9 cellular contexts compared by ENCODE assay signal in the genomic region with DNA sequence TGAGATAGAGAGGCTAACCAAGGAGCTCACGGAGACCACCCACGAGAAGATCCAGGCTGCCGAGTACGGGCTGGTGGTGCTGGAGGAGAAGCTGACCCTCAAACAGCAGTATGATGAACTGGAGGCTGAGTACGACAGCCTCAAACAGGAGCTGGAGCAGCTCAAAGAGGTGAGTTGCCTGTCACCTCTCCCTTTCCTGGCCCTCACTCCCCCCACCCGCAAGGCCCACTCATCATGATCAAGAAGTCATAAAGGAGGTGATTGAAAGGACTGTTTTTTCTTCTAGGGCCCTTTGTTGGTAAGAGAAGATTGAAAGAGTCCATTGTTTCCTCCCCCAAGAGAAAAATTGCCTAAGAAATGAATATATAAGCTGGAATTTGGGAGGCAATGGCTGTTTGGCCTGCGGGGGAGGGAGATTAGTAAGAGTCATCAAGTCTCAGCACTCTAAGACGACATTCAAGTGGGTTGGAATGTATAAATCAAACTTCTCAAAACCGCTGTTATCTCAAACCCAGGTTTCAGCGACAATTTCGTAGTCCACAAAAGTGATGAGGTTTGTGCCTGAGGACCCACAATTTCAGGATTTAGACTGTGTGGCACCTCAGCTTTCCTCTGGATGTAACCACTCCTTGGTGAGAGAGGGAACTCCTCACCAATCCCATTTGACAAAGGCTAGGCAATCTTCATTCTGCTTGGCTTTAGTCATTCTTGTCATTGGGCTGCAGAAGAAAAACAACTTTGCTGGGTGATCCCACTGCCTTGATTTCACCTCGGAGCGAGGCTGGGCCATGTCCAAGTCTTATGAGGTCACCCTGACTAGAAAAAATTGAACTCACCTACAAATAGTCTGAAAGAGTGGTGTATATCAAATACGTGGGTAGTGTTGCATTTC. TPM values are rescaled to one million over a fixed set of nuclear protein-coding genes. Genes with fewer than 3 reads are reported as not detected.
DNase-seq lines count a peak whose midpoint lies in the region; ATAC-seq, FAIRE-seq and TF ChIP-seq lines count a peak whose summit lies in the region.
"Had no signal": no experiment of that assay in that cellular context is flagged by ENCODE, and none has a peak within 500 bp of the region (broad histone marks: within the 10 kb centered on the region; RNA-seq: fewer than 3 reads in every experiment).

No MANE protein-coding gene starts in this region.

- H3K4me3 ChIP-seq in GM12864 (ENCODE audit: low read depth, low read length) (peak overlapping the region; percentile 98), SJCRH30 (peak overlapping the region; percentile 98), iPS-11a (ENCODE audit: low read depth, low read length) (peak overlapping the region; percentile 98), gastrocnemius medialis (peak overlapping the region; percentile 65 to 82 (median 72))

- H3K9me3 ChIP-seq in SJCRH30 (replicated peaks) (no peaks in the 10 kb centered on the region), gastrocnemius medialis (no peaks in the 10 kb centered on the region)

- FAIRE-seq in D721Med (lab: Jason Lieb, UNC), result no peak
- FAIRE-seq: colon had no signal

- DNase-seq in GM12864 (ENCODE audit: low read depth) (no peak), SJCRH30 (peak; percentile 11 to 47), amniotic stem cell (lab: John Stamatoyannopoulos, UW) (peak; percentile 56), gastrocnemius medialis (no peak), D721Med (ENCODE audit: insufficient read length, low spot score) (no peak)

- peak overlapping the region; percentile 73 for H3K27ac ChIP-seq in SJCRH30
- H3K27ac ChIP-seq in gastrocnemius medialis, result peak overlapping the region; percentile 76 to 85 (median 78)

- H3K4me1 ChIP-seq in SJCRH30 (no peaks in the 10 kb centered on the region), gastrocnemius medialis (peaks cover 11 to 13% of the 10 kb centered on the region in 2 donors)

- H3K36me3 ChIP-seq in SJCRH30 (no peaks in the 10 kb centered on the region), gastrocnemius medialis (no peaks in the 10 kb centered on the region)

- H3K27me3 ChIP-seq in SJCRH30 (no peaks in the 10 kb centered on the region), gastrocnemius medialis (peaks cover 0 to 5% (median 0%) of the 10 kb centered on the region in 3 donors)

- TF ChIP-seq CTCF in GM12864 (IDR thresholded peaks at IDR 0.05; ENCODE audit: low read depth, low read length, missing control alignments) (no peak), gastrocnemius medialis (IDR thresholded peaks at IDR 0.05 in 4 of 5, conservative IDR thresholded peaks at IDR 0.05 in 1 of 5) (no peak), D721Med (IDR thresholded peaks at IDR 0.05; ENCODE audit: insufficient read depth, missing control alignments) (no peak)

- ATAC-seq in HG02938 (IDR thresholded peaks at IDR 0.05; ENCODE audit: unreplicated experiment) (peak; percentile 7), gastrocnemius medialis (peak in 1 of 2 donors; percentile 13), GM18858 (IDR thresholded peaks at IDR 0.05; ENCODE audit: unreplicated experiment) (no peak)

- TF ChIP-seq POLR2A in gastrocnemius medialis (IDR thresholded peaks at IDR 0.05), result no peak

- in situ Hi-C loops in gastrocnemius medialis (cut with MboI; ENCODE audit: low sequenced_read_pairs in 4 of 4), result no loop called here

- intact Hi-C loops in gastrocnemius medialis (cut with DNase I; ENCODE audit: low total_unique reads), result loop anchor here (10.0 kb wide), 2 partner anchors 383 to 453 kb away; a partner anchor contains a TSS

RNA-seq across cellular contexts. Expression of a gene that starts 1.0 kb away (rescaled TPM):
- total RNA-seq in SJCRH30 (2014; rRNA removed; shearing (Covaris generic)), result 8.5 and 10.8 TPM in 2 replicates
- total RNA-seq in gastrocnemius medialis, result 1 to 10 TPM; 1.4 to 2.3 (median 2.0) TPM

Comparison
In these comparisons a context has a peak if more than half of its experiments do, and no peak if none do; other contexts are left out.
1. DNase-seq: peak in SJCRH30 (2 of 2) and amniotic stem cell (single experiment); none in GM12864 (single experiment), gastrocnemius medialis (0 of 2) and D721Med (single experiment).
2. Peak in every context shown above with its lines, with median percentiles within 50 percentile points of each other: H3K4me3 ChIP-seq.